ENCODE assay signal across 17 cellular contexts in the genomic region with DNA sequence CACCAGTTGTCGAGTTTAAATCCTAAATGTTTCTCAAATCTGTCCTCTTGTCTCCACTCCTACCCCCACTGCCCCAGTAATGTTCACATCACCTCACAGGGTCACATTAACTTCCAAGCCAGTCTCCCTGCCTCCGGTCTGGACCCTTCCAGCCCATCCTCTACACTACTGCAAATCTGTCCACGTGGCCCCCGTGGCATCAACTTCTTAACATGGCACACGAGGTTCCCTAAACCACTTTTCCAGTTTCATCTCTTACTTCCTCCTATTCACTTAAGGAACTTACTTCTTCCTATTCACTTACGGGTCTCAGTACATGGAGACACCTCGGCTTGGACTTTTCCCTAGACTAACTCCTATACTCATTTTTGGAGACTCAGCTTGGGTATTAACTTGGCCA. TPM values are rescaled to one million over a fixed set of nuclear protein-coding genes. Genes with fewer than 3 reads are reported as not detected.
DNase-seq lines count a peak whose midpoint lies in the region; ATAC-seq and TF ChIP-seq lines count a peak whose summit lies in the region.
"Had no signal": no experiment of that assay in that cellular context is flagged by ENCODE, and none has a peak within 500 bp of the region (broad histone marks: within the 10 kb centered on the region; RNA-seq: fewer than 3 reads in every experiment).

No MANE protein-coding gene starts in this region.

- H3K36me3 ChIP-seq in SJCRH30 (no peaks in the 10 kb centered on the region), lower lobe of right lung (no peaks in the 10 kb centered on the region), subcutaneous abdominal adipose tissue (ENCODE audit: control insufficient read depth in 5 of 5, insufficient read depth in 5 of 5, low read length in 5 of 5) (no peaks in the 10 kb centered on the region)
- H3K36me3 ChIP-seq: pancreas had no signal

- H3K4me1 ChIP-seq in SJCRH30 (peaks cover 45% of the 10 kb centered on the region), lower lobe of right lung (peaks cover 36% of the 10 kb centered on the region), subcutaneous abdominal adipose tissue (ENCODE audit: control insufficient read depth in 5 of 5, insufficient read depth in 5 of 5, low read length in 5 of 5) (peaks cover 4 to 28% (median 6%) of the 10 kb centered on the region in 5 donors)
- H3K4me1 ChIP-seq: pancreas had no signal

- peak overlapping the region; percentile 93 for H3K27ac ChIP-seq in SJCRH30
- peak overlapping the region; percentile 62 for H3K27ac ChIP-seq in lower lobe of right lung
- H3K27ac ChIP-seq in subcutaneous abdominal adipose tissue (ENCODE audit: low read depth, low read length) = peak overlapping the region; percentile 24
- H3K27ac ChIP-seq: pancreas had no signal

- H3K4me3 ChIP-seq in SJCRH30 (no peak overlapping the region), lower lobe of right lung (no peak overlapping the region), subcutaneous abdominal adipose tissue (ENCODE audit: low read depth in 1 of 5, low read length in 5 of 5) (no peak overlapping the region)
- H3K4me3 ChIP-seq: K562, pancreas had no signal

- H3K9me3 ChIP-seq in SJCRH30 (replicated peaks) = no peaks in the 10 kb centered on the region
- no peaks in the 10 kb centered on the region for H3K9me3 ChIP-seq in lower lobe of right lung
- H3K9me3 ChIP-seq in subcutaneous abdominal adipose tissue (ENCODE audit: control insufficient read depth in 5 of 5, low read length in 5 of 5) = no peaks in the 10 kb centered on the region
- H3K9me3 ChIP-seq: pancreas had no signal

- H3K27me3 ChIP-seq in SJCRH30 = no peaks in the 10 kb centered on the region
- H3K27me3 ChIP-seq in lower lobe of right lung (ENCODE audit: low read depth) = no peaks in the 10 kb centered on the region
- H3K27me3 ChIP-seq in subcutaneous abdominal adipose tissue (ENCODE audit: control insufficient read depth in 5 of 5, insufficient read depth in 4 of 5, low read length in 5 of 5) = peaks cover 0 to 2% (median 0%) of the 10 kb centered on the region in 5 donors
- H3K27me3 ChIP-seq: pancreas had no signal

- no peak for DNase-seq in HFFc6
- DNase-seq in SJCRH30 = no peak
- DNase-seq in lower lobe of right lung = peak; percentile 49
- DNase-seq in H4 (ENCODE audit: low spot score) = no peak
- no peak for DNase-seq in 8988T
- DNase-seq in SW480 (ENCODE audit: low spot score) = no peak
- DNase-seq: activated naive CD4-positive, alpha-beta T cell treated with anti-CD3 and anti-CD28 coated beads, Interleukin-2, amount 10 ng/mL, durations not matched to agents 7 days and 5 days; CD8-positive, alpha-beta memory T cell; central memory CD4-positive, alpha-beta T cell; GDM1; NCI-H1694; NCI-H524 treated with DMSO at 0.1 percent for 48 hours; stimulated activated CD4-positive, alpha-beta T cell treated with anti-CD3 and anti-CD28 coated beads, Interleukin-2, amount 100 ng/mL, for 24 hours had no signal

- H3K9ac ChIP-seq in subcutaneous abdominal adipose tissue (ENCODE audit: low read length in 5 of 5) = no peak overlapping the region

- H3K4me3 Mint-ChIP-seq in HFFc6 = peak overlapping the region; percentile 25; the same call in 1 of the 2 replicates
- H3K4me3 Mint-ChIP-seq: activated naive CD4-positive, alpha-beta T cell treated with anti-CD3 and anti-CD28 coated beads, Interleukin-2, amount 10 ng/mL, durations not matched to agents 7 days and 5 days; CD8-positive, alpha-beta memory T cell; memory B cell had no signal

- no peaks in the 10 kb centered on the region for H3K9me3 Mint-ChIP-seq in HFFc6
- H3K9me3 Mint-ChIP-seq: activated naive CD4-positive, alpha-beta T cell treated with anti-CD3 and anti-CD28 coated beads, Interleukin-2, amount 10 ng/mL, durations not matched to agents 7 days and 5 days; CD8-positive, alpha-beta memory T cell; memory B cell had no signal

- peaks cover 36% of the 10 kb centered on the region for H3K36me3 Mint-ChIP-seq in HFFc6 (ENCODE audit: low read depth)
- H3K36me3 Mint-ChIP-seq: activated naive CD4-positive, alpha-beta T cell treated with anti-CD3 and anti-CD28 coated beads, Interleukin-2, amount 10 ng/mL, durations not matched to agents 7 days and 5 days had no signal

- peaks cover 90% of the 10 kb centered on the region for H3K4me1 Mint-ChIP-seq in HFFc6 (ENCODE audit: low read depth)
- H3K4me1 Mint-ChIP-seq: activated naive CD4-positive, alpha-beta T cell treated with anti-CD3 and anti-CD28 coated beads, Interleukin-2, amount 10 ng/mL, durations not matched to agents 7 days and 5 days; CD8-positive, alpha-beta memory T cell; memory B cell had no signal

- peaks cover 1% of the 10 kb centered on the region; the same call in 1 of the 2 replicates for H3K27me3 Mint-ChIP-seq in HFFc6 (ENCODE audit: insufficient read depth)
- H3K27me3 Mint-ChIP-seq: activated naive CD4-positive, alpha-beta T cell treated with anti-CD3 and anti-CD28 coated beads, Interleukin-2, amount 10 ng/mL, durations not matched to agents 7 days and 5 days; CD8-positive, alpha-beta memory T cell; memory B cell had no signal

- no peak for TF ChIP-seq CTCF in HFFc6 (IDR thresholded peaks at IDR 0.05)
- no peak for TF ChIP-seq CTCF in lower lobe of right lung (IDR thresholded peaks at IDR 0.05)

- peak overlapping the region; percentile 97 for H3K27ac Mint-ChIP-seq in HFFc6
- H3K27ac Mint-ChIP-seq: activated naive CD4-positive, alpha-beta T cell treated with anti-CD3 and anti-CD28 coated beads, Interleukin-2, amount 10 ng/mL, durations not matched to agents 7 days and 5 days; memory B cell had no signal

- no peak for ATAC-seq in lower lobe of right lung
- ATAC-seq: K562 had no signal

- intact Hi-C loops in lower lobe of right lung (cut with DNase I) = no loop called here

RNA-seq across cellular contexts. Expression of gene MRPL33, which starts 27.0 kb away (rescaled TPM):
- total RNA-seq in HFFc6 (2021; fragmentation: NEBNext Ultra II Directional; extraction: Animal tissue kit (Norgen Biotek cat#: 25700)) = 100 to 1,000 TPM; 106 to 151 (median 128) TPM
- total RNA-seq in SJCRH30 (2014; rRNA removed; shearing (Covaris generic)) = 180 and 212 TPM in 2 replicates
- 93.3 TPM for total RNA-seq in lower lobe of right lung
- total RNA-seq in H4 (2014; rRNA removed; shearing (Covaris generic)) = 99.6 and 124 TPM in 2 replicates

Comparison
In these comparisons a context has a peak if more than half of its experiments do, and no peak if none do; other contexts are left out.
1. H3K27ac ChIP-seq: peak in every context shown above with its lines; median percentile 93 in SJCRH30; 62 in lower lobe of right lung; 24 in subcutaneous abdominal adipose tissue.